25 cellular contexts compared by ENCODE assay signal in genomic region chr10:34551295-34551694, GRCh38.
"Had no signal": no experiment of that assay in that cellular context is flagged by ENCODE, and none has a peak within 500 bp of the region (broad histone marks: within the 10 kb centered on the region; RNA-seq: fewer than 3 reads in every experiment).

No MANE protein-coding gene starts in this region.

- H3K4me3 ChIP-seq: hepatocyte, lower lobe of right lung, neural progenitor cell, right atrium auricular region, skin epidermis, stomach, tibial nerve, upper lobe of left lung, vagina had no signal

- DNase-seq: islet precursor cell; left ventricle myocardium superior; lower lobe of right lung; mammary epithelial cell; mesenchymal stem cell; naive thymus-derived CD8-positive, alpha-beta T cell; occipital lobe; stimulated activated CD4-positive, alpha-beta T cell treated with anti-CD3 and anti-CD28 coated beads, Interleukin-12 subunit alpha, Interleukin-12 subunit beta, amount 100 ng/mL, for 4 hours; stimulated activated CD4-positive, alpha-beta T cell treated with anti-CD3 and anti-CD28 coated beads, Interleukin-15, amount 100 ng/mL, for 24 hours; stimulated activated CD4-positive, alpha-beta T cell treated with anti-CD3 and anti-CD28 coated beads, Interleukin-2, amount 100 ng/mL, for 24 hours; stimulated activated CD4-positive, alpha-beta T cell treated with anti-CD3 and anti-CD28 coated beads, Interleukin-4, amount 100 ng/mL, for 1 hour; stimulated activated naive B cell treated with anti-CD40 and anti-IgM and Interleukin-4, amounts not matched to agents 10 μg/mL and 1 μg/mL and 100 μg/mL, for 72 hours; stimulated activated naive CD8-positive, alpha-beta T cell treated with anti-CD3 and anti-CD28 coated beads, Interleukin-15, Interleukin-2, amounts not matched to agents 100 U/mL and 50 U/mL, for 24 hours; stomach; upper lobe of left lung had no signal

- H3K9ac ChIP-seq: neural progenitor cell, parathyroid adenoma had no signal

- H3K27me3 Mint-ChIP-seq: naive thymus-derived CD8-positive, alpha-beta T cell; stimulated activated naive B cell treated with anti-CD40 and anti-IgM and Interleukin-4, amounts not matched to agents 10 μg/mL and 1 μg/mL and 100 μg/mL, for 72 hours had no signal

- H3K9me3 Mint-ChIP-seq: naive thymus-derived CD8-positive, alpha-beta T cell; nephron; stimulated activated naive B cell treated with anti-CD40 and anti-IgM and Interleukin-4, amounts not matched to agents 10 μg/mL and 1 μg/mL and 100 μg/mL, for 72 hours had no signal

- H3K27ac ChIP-seq: hepatocyte, lower lobe of right lung, neural progenitor cell, neutrophil, parathyroid adenoma, right atrium auricular region, skin epidermis, stomach, tibial nerve, upper lobe of left lung, vagina had no signal

- H3K27me3 ChIP-seq: hepatocyte, neural progenitor cell, neutrophil, right atrium auricular region, stomach, tibial nerve, upper lobe of left lung, vagina had no signal

- H3K36me3 ChIP-seq: lower lobe of right lung, neural progenitor cell, neutrophil, right atrium auricular region, stomach, tibial nerve, upper lobe of left lung, vagina had no signal

- H3K27ac Mint-ChIP-seq: naive thymus-derived CD8-positive, alpha-beta T cell; neural progenitor cell; stimulated activated naive B cell treated with anti-CD40 and anti-IgM and Interleukin-4, amounts not matched to agents 10 μg/mL and 1 μg/mL and 100 μg/mL, for 72 hours had no signal

- H3K4me1 ChIP-seq: lower lobe of right lung, neural progenitor cell, parathyroid adenoma, upper lobe of left lung had no signal

- H3K36me3 Mint-ChIP-seq: naive thymus-derived CD8-positive, alpha-beta T cell; stimulated activated naive B cell treated with anti-CD40 and anti-IgM and Interleukin-4, amounts not matched to agents 10 μg/mL and 1 μg/mL and 100 μg/mL, for 72 hours had no signal

- H3K9me3 ChIP-seq: lower lobe of right lung, neutrophil, right atrium auricular region, stomach, tibial nerve, upper lobe of left lung, vagina had no signal

- ATAC-seq: left ventricle myocardium superior; lower lobe of right lung; naive thymus-derived CD8-positive, alpha-beta T cell; sciatic nerve; stimulated activated naive B cell treated with anti-CD40 and anti-IgM and Interleukin-4, amounts not matched to agents 10 μg/mL and 1 μg/mL and 100 μg/mL, for 72 hours; stimulated activated naive CD8-positive, alpha-beta T cell treated with anti-CD3 and anti-CD28 coated beads, Interleukin-15, Interleukin-2, amounts not matched to agents 100 U/mL and 50 U/mL, for 24 hours had no signal

- H3K4me3 Mint-ChIP-seq: naive thymus-derived CD8-positive, alpha-beta T cell; nephron; neural progenitor cell; stimulated activated naive B cell treated with anti-CD40 and anti-IgM and Interleukin-4, amounts not matched to agents 10 μg/mL and 1 μg/mL and 100 μg/mL, for 72 hours had no signal

- H3K4me2 ChIP-seq: hepatocyte, neural progenitor cell had no signal

- H3K4me1 Mint-ChIP-seq: naive thymus-derived CD8-positive, alpha-beta T cell; stimulated activated naive B cell treated with anti-CD40 and anti-IgM and Interleukin-4, amounts not matched to agents 10 μg/mL and 1 μg/mL and 100 μg/mL, for 72 hours had no signal

- H2AFZ ChIP-seq: hepatocyte, neural progenitor cell, parathyroid adenoma had no signal
